1 cellular context compared by ENCODE assay signal in the genomic region with DNA sequence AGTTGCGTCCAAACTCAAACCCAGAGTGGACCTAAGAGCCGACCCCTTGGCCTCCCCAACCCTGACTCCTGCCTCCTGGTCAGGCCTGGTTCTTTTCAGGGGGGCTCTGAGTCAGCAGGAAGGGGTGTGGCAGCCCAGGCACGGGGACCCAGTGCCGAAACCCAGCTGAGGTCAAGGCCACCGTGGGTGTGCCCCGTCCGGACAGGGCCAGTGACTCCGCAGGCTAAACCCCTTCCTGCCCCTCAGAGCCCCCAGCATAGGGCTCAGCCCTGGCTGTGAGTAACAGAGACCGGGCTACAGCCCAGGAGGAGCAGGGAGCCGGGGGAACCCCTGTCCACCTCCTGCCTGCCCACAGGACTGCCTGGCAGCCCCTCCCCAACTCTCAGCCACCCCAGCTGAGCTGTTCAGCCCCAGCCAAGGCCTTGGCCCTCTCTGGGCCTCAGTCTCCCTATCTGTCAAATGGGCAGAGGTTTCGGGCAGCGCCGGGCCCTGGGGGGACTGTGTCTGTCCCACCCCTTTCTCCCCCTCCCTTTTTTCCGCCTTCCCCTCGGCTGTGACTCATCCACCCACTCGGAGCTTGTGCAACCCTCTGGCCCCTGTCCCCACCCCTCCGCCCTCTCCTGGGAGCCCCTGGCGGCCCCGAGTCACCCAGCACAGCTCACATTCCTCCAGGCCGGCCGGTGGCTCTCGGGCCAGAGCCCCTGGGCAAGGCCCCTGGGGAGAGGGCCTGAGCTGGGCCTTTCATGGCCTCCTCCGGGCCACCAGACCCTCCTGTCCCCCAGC.
TF ChIP-seq lines count a peak whose summit lies in the region.

No MANE protein-coding gene starts in this region.

TF ChIP-seq in endothelial cell of umbilical vein, 7 proteins besides CTCF, POLR2A, EP300 and RAD21 (continued from another document):
- no peak for TF ChIP-seq JUN (IDR thresholded peaks at IDR 0.05; ENCODE audit: borderline replicate concordance, insufficient read depth, insufficient read length, low read depth)
- no peak for TF ChIP-seq MAX (IDR thresholded peaks at IDR 0.05; ENCODE audit: insufficient read depth, insufficient read length)
- peak; percentile 53 for TF ChIP-seq POLR2AphosphoS5 (IDR thresholded peaks at IDR 0.05; ENCODE audit: insufficient read depth, low read depth, low read length)
- TF ChIP-seq MYC (IDR thresholded peaks at IDR 0.05; ENCODE audit: low read depth, low read length), result no peak
- TF ChIP-seq EZH2 (IDR thresholded peaks at IDR 0.05; ENCODE audit: borderline replicate concordance, low read depth, low read length, severe bottlenecking), result no peak
- TF ChIP-seq GATA2 (IDR thresholded peaks at IDR 0.05; ENCODE audit: insufficient read depth, insufficient read length, low read depth, low read length), result no peak
